Comparison of ENCODE assay signal across 9 cellular contexts in genomic region chr2:230925879-230926765, GRCh38. TPM values are rescaled to one million over a fixed set of nuclear protein-coding genes. Genes with fewer than 3 reads are reported as not detected.
DNase-seq lines count a peak whose midpoint lies in the region; ATAC-seq and TF ChIP-seq lines count a peak whose summit lies in the region.
"Had no signal": no experiment of that assay in that cellular context is flagged by ENCODE, and none has a peak within 500 bp of the region (broad histone marks: within the 10 kb centered on the region; RNA-seq: fewer than 3 reads in every experiment).

No MANE protein-coding gene starts in this region.

- H3K4me1 ChIP-seq in upper lobe of left lung = peaks cover 0 to 8% (median 0%) of the 10 kb centered on the region in 4 donors

- ATAC-seq in HG02973 (IDR thresholded peaks at IDR 0.05; ENCODE audit: unreplicated experiment) (peak; percentile 43), upper lobe of left lung (ENCODE audit: low FRiP score in 2 of 2) (no peak), HG03097 (IDR thresholded peaks at IDR 0.05; ENCODE audit: low FRiP score, unreplicated experiment) (no peak)

- no peak overlapping the region for H3K4me3 ChIP-seq in upper lobe of left lung

- no peak for TF ChIP-seq CTCF in upper lobe of left lung (IDR thresholded peaks at IDR 0.05)

- no peak for TF ChIP-seq EP300 in upper lobe of left lung (IDR thresholded peaks at IDR 0.05)

- peak overlapping the region; percentile 79 for H3K4me3 Mint-ChIP-seq in activated T-cell treated with anti-CD3 and anti-CD28 coated beads, Interleukin-2, amount 50 U/mL, for 24 hours

- no peak overlapping the region for H3K27ac ChIP-seq in upper lobe of left lung
- H3K27ac ChIP-seq: 22Rv1 had no signal

- H3K9me3 Mint-ChIP-seq in activated T-cell treated with anti-CD3 and anti-CD28 coated beads, Interleukin-2, amount 50 U/mL, for 24 hours = no peaks in the 10 kb centered on the region

- no peak for TF ChIP-seq POLR2A in upper lobe of left lung (IDR thresholded peaks at IDR 0.05)

- H3K36me3 Mint-ChIP-seq in activated T-cell treated with anti-CD3 and anti-CD28 coated beads, Interleukin-2, amount 50 U/mL, for 24 hours (ENCODE audit: low read depth) = no peaks in the 10 kb centered on the region

- DNase-seq in DMS 273 (lab: John Stamatoyannopoulos, UW; ENCODE audit: unreplicated experiment) = peak; percentile 13
- DNase-seq in DMS 273 treated with DMSO at 0.1 percent for 48 hours (lab: John Stamatoyannopoulos, UW) = no peak
- DNase-seq in activated T-cell treated with anti-CD3 and anti-CD28 coated beads, Interleukin-2, amount 50 U/mL, for 24 hours = peak; percentile 70
- peak; percentile 65 for DNase-seq in stimulated activated CD4-positive, alpha-beta T cell treated with anti-CD3 and anti-CD28 coated beads, Interleukin-1b, Interleukin-23, amount 100 ng/mL, for 48 hours
- no peak for DNase-seq in SKM-1 treated with dmso at 0.1 percent for 144 hours (lab: John Stamatoyannopoulos, UW; ENCODE audit: unreplicated experiment)
- DNase-seq in upper lobe of left lung = no peak

- peaks cover 63% of the 10 kb centered on the region for H3K4me1 Mint-ChIP-seq in activated T-cell treated with anti-CD3 and anti-CD28 coated beads, Interleukin-2, amount 50 U/mL, for 24 hours (ENCODE audit: low read depth)

- peak overlapping the region; percentile 96 for H3K27ac Mint-ChIP-seq in activated T-cell treated with anti-CD3 and anti-CD28 coated beads, Interleukin-2, amount 50 U/mL, for 24 hours

- H3K27me3 ChIP-seq in upper lobe of left lung = no peaks in the 10 kb centered on the region

- WGBS in upper lobe of left lung, 2 donors = 91 to 92% methylated on average over 7 to 11 of the region's 11 CpGs

- H3K9me3 ChIP-seq in upper lobe of left lung = no peaks in the 10 kb centered on the region

- peaks cover 9% of the 10 kb centered on the region for H3K27me3 Mint-ChIP-seq in activated T-cell treated with anti-CD3 and anti-CD28 coated beads, Interleukin-2, amount 50 U/mL, for 24 hours

- H3K36me3 ChIP-seq in upper lobe of left lung = no peaks in the 10 kb centered on the region

RNA-seq across cellular contexts. Expression of gene GPR55, which starts 1.1 kb away (rescaled TPM):
- under 1 TPM in 4 of 6 donors, not detected in 2; 0.15 to 0.84 (median 0.52) TPM for total RNA-seq in upper lobe of left lung

Comparison
In these comparisons a context has a peak if more than half of its experiments do, and no peak if none do; other contexts are left out.
1. DNase-seq: peak in DMS 273 (single experiment), activated T-cell treated with anti-CD3 and anti-CD28 coated beads, Interleukin-2, amount 50 U/mL, for 24 hours (single experiment) and stimulated activated CD4-positive, alpha-beta T cell treated with anti-CD3 and anti-CD28 coated beads, Interleukin-1b, Interleukin-23, amount 100 ng/mL, for 48 hours (single experiment); none in DMS 273 treated with DMSO at 0.1 percent for 48 hours (single experiment), SKM-1 treated with dmso at 0.1 percent for 144 hours (single experiment) and upper lobe of left lung (0 of 2).